ENCODE assay signal across 18 cellular contexts in genomic region chr6:112663705-112664104, GRCh38.
DNase-seq lines count a peak whose midpoint lies in the region; ATAC-seq, FAIRE-seq and TF ChIP-seq lines count a peak whose summit lies in the region.
"Had no signal": no experiment of that assay in that cellular context is flagged by ENCODE, and none has a peak within 500 bp of the region (broad histone marks: within the 10 kb centered on the region; RNA-seq: fewer than 3 reads in every experiment).

No MANE protein-coding gene starts in this region.

- CTCF ChIA-PET in PC-3 (lab: Charles Lee) = no interaction called here
- CTCF ChIA-PET in A673 (lab: Charles Lee) = no interaction called here

- H3K27ac ChIP-seq in GM23248 = no peak overlapping the region
- H3K27ac ChIP-seq in PC-3 (ENCODE audit: low read length) = no peak overlapping the region
- H3K27ac ChIP-seq in A673 (ENCODE audit: low read depth, low read length, poor library complexity, severe bottlenecking) = no peak overlapping the region
- H3K27ac ChIP-seq: A549 had no signal

- H3K9me2 ChIP-seq in GM23248 (ENCODE audit: insufficient read depth) (no peaks in the 10 kb centered on the region), PC-3 (replicated peaks; ENCODE audit: low read length) (no peaks in the 10 kb centered on the region)

- H3K4me2 ChIP-seq in GM23248 (ENCODE audit: unreplicated experiment) = no peak overlapping the region
- H3K4me2 ChIP-seq in PC-3 (ENCODE audit: low read length) = no peak overlapping the region
- H3K4me2 ChIP-seq: A549 had no signal

- DNase-seq in GM23248 (peak; percentile 13), PC-3 (peak; percentile 43), bronchial epithelial cell (ENCODE audit: low read depth) (peak; percentile 46), fibroblast of mammary gland (ENCODE audit: low read depth) (peak; percentile 23), HFFc6 (no peak), A673 (ENCODE audit: low spot score) (no peak)
- no peak for DNase-seq in stimulated activated naive CD4-positive, alpha-beta T cell (lab: John Stamatoyannopoulos, UW)
- DNase-seq in stimulated activated CD4-positive, alpha-beta T cell treated with anti-CD3 and anti-CD28 coated beads, Interleukin-12 subunit alpha, Interleukin-12 subunit beta, amount 100 ng/mL, for 4 hours = no peak
- DNase-seq: CD8-positive, alpha-beta T cell; COR-L47; DMS153; DND-41; GF-D8; H7 had no signal

- H3K4me1 ChIP-seq in GM23248 (ENCODE audit: insufficient read depth) (peaks cover 22% of the 10 kb centered on the region), PC-3 (ENCODE audit: insufficient read depth, low read length) (peaks cover 8% of the 10 kb centered on the region; the same call in 1 of the 2 replicates), A673 (ENCODE audit: insufficient read depth, low read length, poor library complexity, severe bottlenecking) (no peaks in the 10 kb centered on the region)
- H3K4me1 ChIP-seq: A549 had no signal

- in situ Hi-C loops in GM23248 (cut with MboI) = no loop called here

- no peak for TF ChIP-seq CTCF in PC-3 (conservative IDR thresholded peaks at IDR 0.05; ENCODE audit: low read depth, low read length)
- TF ChIP-seq CTCF in bronchial epithelial cell (IDR thresholded peaks at IDR 0.05; ENCODE audit: insufficient read depth, low read length, severe bottlenecking) = no peak
- TF ChIP-seq CTCF in fibroblast of mammary gland (conservative IDR thresholded peaks at IDR 0.05; ENCODE audit: control insufficient read depth, insufficient read depth, low read depth, low read length) = no peak
- no peak for TF ChIP-seq CTCF in HFFc6 (IDR thresholded peaks at IDR 0.05)
- no peak for TF ChIP-seq CTCF in A673 (conservative IDR thresholded peaks at IDR 0.05; ENCODE audit: low read depth, low read length)

- 85 to 87% methylated on average over 4 of the region's 4 CpGs for WGBS in GM23248 (ENCODE audit: low coverage in 1 of 2, low lambda C conversion rate in 2 of 2, missing lambda C conversion rate in 2 of 2), 2 experiments

- no peak overlapping the region for H3K4me3 ChIP-seq in GM23248
- no peak overlapping the region for H3K4me3 ChIP-seq in PC-3 (ENCODE audit: low read length)
- no peak overlapping the region for H3K4me3 ChIP-seq in bronchial epithelial cell (ENCODE audit: low read depth, low read length)
- no peak overlapping the region for H3K4me3 ChIP-seq in fibroblast of mammary gland (ENCODE audit: control insufficient read depth, low read depth, low read length)
- H3K4me3 ChIP-seq in A673 (ENCODE audit: low read depth, low read length, poor library complexity, severe bottlenecking) = no peak overlapping the region
- H3K4me3 ChIP-seq: A549 had no signal

- no peak overlapping the region for H3K27ac Mint-ChIP-seq in HFFc6
- H3K27ac Mint-ChIP-seq: CD14-positive monocyte; CD8-positive, alpha-beta T cell had no signal

- BruUV-seq in PC-3 (replicated peaks; lab: Mats Ljungman, UMichigan) (no TSS peak), A673 (replicated peaks; lab: Mats Ljungman, UMichigan) (no TSS peak)

- no peaks in the 10 kb centered on the region for H3K79me2 ChIP-seq in GM23248 (ENCODE audit: insufficient read depth)
- H3K79me2 ChIP-seq in PC-3 (ENCODE audit: low read length) = no peaks in the 10 kb centered on the region

- H3K4me1 Mint-ChIP-seq in HFFc6 (ENCODE audit: low read depth) = peaks cover 21% of the 10 kb centered on the region
- H3K4me1 Mint-ChIP-seq: CD14-positive monocyte had no signal

- POLR2A ChIA-PET in PC-3 (lab: Charles Lee; ENCODE audit: unreplicated experiment) = no interaction called here
- POLR2A ChIA-PET in A673 (lab: Charles Lee; ENCODE audit: low non-redundant PET) = no interaction called here

- H3K9ac ChIP-seq in GM23248 (no peak overlapping the region), PC-3 (ENCODE audit: low read length) (no peak overlapping the region)

- H3K27me3 ChIP-seq in GM23248 (replicated peaks; ENCODE audit: insufficient read depth) = no peaks in the 10 kb centered on the region
- H3K27me3 ChIP-seq in PC-3 (ENCODE audit: low read length) = no peaks in the 10 kb centered on the region
- no peaks in the 10 kb centered on the region for H3K27me3 ChIP-seq in bronchial epithelial cell (ENCODE audit: control insufficient read depth, insufficient read depth, low read length)
- H3K27me3 ChIP-seq in A673 (replicated peaks; ENCODE audit: insufficient read depth, low read depth, low read length, poor library complexity) = no peaks in the 10 kb centered on the region

- no peaks in the 10 kb centered on the region for H3K36me3 Mint-ChIP-seq in HFFc6 (ENCODE audit: low read depth)
- H3K36me3 Mint-ChIP-seq: CD14-positive monocyte; CD8-positive, alpha-beta T cell had no signal

- H2AFZ ChIP-seq in GM23248 (no peak overlapping the region), PC-3 (ENCODE audit: low read length) (0 out of 2 replicates have a peak overlapping the region, but pooled peaks have one; percentile 38)

- no peak for FAIRE-seq in bronchial epithelial cell (lab: Jason Lieb, UNC)
- FAIRE-seq: A549, D721Med, HTR-8/SVneo had no signal

- H3K36me3 ChIP-seq in GM23248 (ENCODE audit: low read depth) (no peaks in the 10 kb centered on the region), PC-3 (ENCODE audit: low read depth, low read length) (no peaks in the 10 kb centered on the region), bronchial epithelial cell (ENCODE audit: control insufficient read depth, insufficient read depth, low read length) (no peaks in the 10 kb centered on the region), A673 (ENCODE audit: insufficient read depth, low read length, poor library complexity, severe bottlenecking) (no peaks in the 10 kb centered on the region)

- ATAC-seq in PC-3 = peak; percentile 35; the same call in 1 of the 2 replicates
- ATAC-seq: A549; CD8-positive, alpha-beta T cell had no signal

- H3K4me3 Mint-ChIP-seq in HFFc6 = no peak overlapping the region
- H3K4me3 Mint-ChIP-seq: CD14-positive monocyte; CD8-positive, alpha-beta T cell had no signal

- H4K20me1 ChIP-seq in GM23248 (ENCODE audit: insufficient read depth) = no peaks in the 10 kb centered on the region
- H4K20me1 ChIP-seq in PC-3 (ENCODE audit: low read length) = no peaks in the 10 kb centered on the region

- intact Hi-C loops in PC-3 (cut with micrococcal nuclease) (no loop called here), A673 (cut with micrococcal nuclease; ENCODE audit: unreplicated experiment) (no loop called here)

- H3F3A ChIP-seq in GM23248 (ENCODE audit: insufficient read depth) (peaks cover 6% of the 10 kb centered on the region), PC-3 (ENCODE audit: low read length, unreplicated experiment) (no peaks in the 10 kb centered on the region)

- no peaks in the 10 kb centered on the region; the same call in 1 of the 2 replicates for H3K27me3 Mint-ChIP-seq in HFFc6 (ENCODE audit: insufficient read depth)

- no peaks in the 10 kb centered on the region for H3K9me3 ChIP-seq in GM23248 (ENCODE audit: low read depth)
- no peaks in the 10 kb centered on the region for H3K9me3 ChIP-seq in PC-3 (ENCODE audit: low read length)
- no peaks in the 10 kb centered on the region for H3K9me3 ChIP-seq in A673 (ENCODE audit: low read depth, low read length, poor library complexity, severe bottlenecking)
- H3K9me3 ChIP-seq: A549 had no signal

- no peaks in the 10 kb centered on the region for H3K9me3 Mint-ChIP-seq in HFFc6
- H3K9me3 Mint-ChIP-seq: CD8-positive, alpha-beta T cell had no signal

Comparison
In these comparisons a context has a peak if more than half of its experiments do, and no peak if none do; other contexts are left out.
1. DNase-seq: peak in GM23248 (single experiment), PC-3 (single experiment), bronchial epithelial cell (single experiment) and fibroblast of mammary gland (single experiment); none in stimulated activated naive CD4-positive, alpha-beta T cell (0 of 6), HFFc6 (single experiment), A673 (single experiment) and stimulated activated CD4-positive, alpha-beta T cell treated with anti-CD3 and anti-CD28 coated beads, Interleukin-12 subunit alpha, Interleukin-12 subunit beta, amount 100 ng/mL, for 4 hours (single experiment).